In the genomic region with DNA sequence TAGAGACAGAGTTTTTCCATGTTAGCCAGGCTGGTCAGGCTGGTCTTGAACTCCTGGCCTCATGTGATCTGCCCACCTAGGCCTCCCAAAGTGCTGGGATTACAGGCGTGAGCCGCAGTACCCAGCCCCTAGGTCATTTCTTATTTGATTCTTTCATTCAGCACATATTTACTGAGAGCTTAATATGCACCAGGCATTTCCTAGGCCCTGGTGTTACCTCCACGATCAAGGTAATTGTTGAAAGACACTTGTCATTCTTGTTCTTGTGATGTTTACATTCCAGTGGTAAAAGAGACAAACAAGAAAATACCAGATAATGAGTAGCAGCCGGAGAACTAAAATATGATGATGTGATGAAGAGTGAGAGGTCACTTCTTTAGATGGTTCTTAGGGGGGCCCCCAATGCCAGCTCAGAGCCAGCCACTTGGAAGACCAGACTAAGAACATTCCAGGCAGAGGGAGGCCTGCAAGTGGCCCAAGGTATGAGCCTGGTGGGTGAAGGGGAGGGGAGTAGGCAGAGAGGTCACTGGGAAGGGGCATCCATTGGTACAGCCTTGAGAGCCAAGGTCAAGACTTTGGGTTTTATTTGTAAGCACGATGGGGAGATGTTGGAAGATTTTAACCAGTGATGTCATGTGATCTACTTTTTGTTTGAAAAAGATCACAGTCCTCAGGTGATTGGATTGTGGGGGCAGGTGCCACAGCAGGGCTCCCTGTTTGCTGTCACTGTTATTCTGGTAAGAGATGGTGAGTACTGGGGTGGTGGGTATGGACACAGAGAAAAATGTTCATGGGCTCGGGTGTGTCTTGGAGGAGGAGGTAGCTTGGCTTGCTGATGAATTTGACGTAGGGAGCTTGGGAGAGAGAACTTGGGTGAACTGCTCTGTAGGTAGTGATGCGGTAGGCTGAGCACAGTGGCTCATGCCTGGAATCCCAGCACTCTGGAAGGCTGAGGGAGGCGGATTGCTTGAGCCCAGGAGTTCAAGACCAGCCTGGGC, we compare ENCODE assay signal across 1 cellular context.
TF ChIP-seq lines count a peak whose summit lies in the region.

No MANE protein-coding gene starts in this region.

TF ChIP-seq in HepG2, 621 proteins besides CTCF, POLR2A, EP300 and RAD21:
- TF ChIP-seq ZNF205 (CRISPR knock-in tag; IDR thresholded peaks at IDR 0.05) (0 out of 2 replicates have a peak, but pooled peaks have one; percentile 56), GABPB1 (CRISPR knock-in tag; IDR thresholded peaks at IDR 0.05) (no peak)
- TF ChIP-seq, protein P1, sequence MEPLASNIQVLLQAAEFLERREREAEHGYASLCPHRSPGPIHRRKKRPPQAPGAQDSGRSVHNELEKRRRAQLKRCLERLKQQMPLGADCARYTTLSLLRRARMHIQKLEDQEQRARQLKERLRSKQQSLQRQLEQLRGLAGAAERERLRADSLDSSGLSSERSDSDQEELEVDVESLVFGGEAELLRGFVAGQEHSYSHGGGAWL (CRISPR knock-in tag; IDR thresholded peaks at IDR 0.05) = no peak
